ENCODE assay signal across 13 cellular contexts in genomic region chr11:102448869-102449224, GRCh38. TPM values are rescaled to one million over a fixed set of nuclear protein-coding genes. Genes with fewer than 3 reads are reported as not detected.
DNase-seq lines count a peak whose midpoint lies in the region; ATAC-seq and TF ChIP-seq lines count a peak whose summit lies in the region.
"Had no signal": no experiment of that assay in that cellular context is flagged by ENCODE, and none has a peak within 500 bp of the region (broad histone marks: within the 10 kb centered on the region; RNA-seq: fewer than 3 reads in every experiment).

No MANE protein-coding gene starts in this region.

- H4K8ac ChIP-seq in mesenchymal stem cell (ENCODE audit: low read length): no peak overlapping the region

- TF ChIP-seq CTCF in Loucy (conservative IDR thresholded peaks at IDR 0.05; ENCODE audit: low read length): no peak

- DNase-seq in CD4-positive, CD25-positive, alpha-beta regulatory T cell: no peak
- DNase-seq in activated CD4-positive, alpha-beta memory T cell treated with anti-CD3 and anti-CD28 coated beads, Interleukin-2, amount 10 ng/mL, durations not matched to agents 7 days and 5 days: no peak
- no peak for DNase-seq in mesenchymal stem cell
- no peak for DNase-seq in stimulated activated CD4-positive, alpha-beta T cell treated with anti-CD3 and anti-CD28 coated beads, Interleukin-15, amount 100 ng/mL, for 24 hours
- no peak for DNase-seq in stimulated activated CD4-positive, alpha-beta T cell treated with anti-CD3 and anti-CD28 coated beads, Interleukin-12 subunit alpha, Interleukin-12 subunit beta, amount 100 ng/mL, for 4 hours
- DNase-seq: activated CD4-positive, alpha-beta T cell treated with anti-CD3 and anti-CD28 coated beads for 1 hour; foreskin keratinocyte; NCI-H510A treated with DMSO at 0.1 percent for 48 hours had no signal

- WGBS in mesenchymal stem cell: 41% methylated on average over 2 of the region's 2 CpGs

- peaks cover 44% of the 10 kb centered on the region for H3K36me3 Mint-ChIP-seq in CD4-positive, CD25-positive, alpha-beta regulatory T cell
- H3K36me3 Mint-ChIP-seq in activated CD4-positive, alpha-beta memory T cell treated with anti-CD3 and anti-CD28 coated beads, Interleukin-2, amount 10 ng/mL, durations not matched to agents 7 days and 5 days (ENCODE audit: low read depth): peaks cover 78% of the 10 kb centered on the region

- peak overlapping the region; percentile 81 to 98 (median 90) for H3K27ac Mint-ChIP-seq in CD4-positive, CD25-positive, alpha-beta regulatory T cell
- peak overlapping the region; percentile 74 for H3K27ac Mint-ChIP-seq in activated CD4-positive, alpha-beta memory T cell treated with anti-CD3 and anti-CD28 coated beads, Interleukin-2, amount 10 ng/mL, durations not matched to agents 7 days and 5 days

- H3K36me3 ChIP-seq in CD4-positive, CD25-positive, alpha-beta regulatory T cell (ENCODE audit: control insufficient read depth, insufficient read depth, low read length): peaks cover 41% of the 10 kb centered on the region
- peaks cover 47% of the 10 kb centered on the region for H3K36me3 ChIP-seq in Loucy (ENCODE audit: insufficient read depth, low read length)
- H3K36me3 ChIP-seq in mesenchymal stem cell (ENCODE audit: control insufficient read depth in 1 of 2, insufficient read depth in 2 of 2, low read depth in 1 of 2, low read length in 2 of 2): peaks cover 4 to 6% of the 10 kb centered on the region in 2 experiments

- H4K91ac ChIP-seq in mesenchymal stem cell (ENCODE audit: low read length): no peak overlapping the region

- H2BK12ac ChIP-seq in mesenchymal stem cell (ENCODE audit: low read length in 2 of 2): no peak overlapping the region

- H3K4me3 ChIP-seq in CD4-positive, CD25-positive, alpha-beta regulatory T cell (ENCODE audit: low read depth, low read length): peak overlapping the region; percentile 90
- peak overlapping the region; percentile 96 for H3K4me3 ChIP-seq in Loucy (ENCODE audit: low read length, poor library complexity, severe bottlenecking)
- no peak overlapping the region for H3K4me3 ChIP-seq in mesenchymal stem cell (ENCODE audit: insufficient read depth in 1 of 2, low read depth in 1 of 2, low read length in 2 of 2)
- H3K4me3 ChIP-seq: cardiac muscle cell had no signal

- no peaks in the 10 kb centered on the region for H3K9me3 ChIP-seq in CD4-positive, CD25-positive, alpha-beta regulatory T cell (ENCODE audit: control insufficient read depth in 2 of 2, low read length in 2 of 2)
- H3K9me3 ChIP-seq in Loucy (ENCODE audit: insufficient read depth, low read depth, low read length): no peaks in the 10 kb centered on the region
- no peaks in the 10 kb centered on the region for H3K9me3 ChIP-seq in mesenchymal stem cell (ENCODE audit: control insufficient read depth, low read length)

- no peak overlapping the region for H2BK5ac ChIP-seq in mesenchymal stem cell (ENCODE audit: low read depth, low read length, poor library complexity, severe bottlenecking)

- no peak overlapping the region for H2BK15ac ChIP-seq in mesenchymal stem cell (ENCODE audit: low read depth, poor library complexity, severe bottlenecking)

- H3K4me2 ChIP-seq in Loucy (ENCODE audit: low read depth, low read length, poor library complexity, severe bottlenecking): peak overlapping the region; percentile 96
- H3K4me2 ChIP-seq in mesenchymal stem cell (ENCODE audit: low read length, poor library complexity, severe bottlenecking): no peak overlapping the region

- no peak overlapping the region for H2BK120ac ChIP-seq in mesenchymal stem cell (ENCODE audit: low read depth, low read length)

- peaks cover 92% of the 10 kb centered on the region for H3K79me2 ChIP-seq in Loucy (ENCODE audit: insufficient read depth, low read length)

- ATAC-seq in CD4-positive, CD25-positive, alpha-beta regulatory T cell (ENCODE audit: low read depth in 2 of 2): no peak
- no peak for ATAC-seq in GM18907 (IDR thresholded peaks at IDR 0.05; ENCODE audit: unreplicated experiment)
- ATAC-seq in GM18505 (IDR thresholded peaks at IDR 0.05; ENCODE audit: unreplicated experiment): no peak
- ATAC-seq: foreskin keratinocyte had no signal

- POLR2A ChIA-PET in activated CD4-positive, alpha-beta memory T cell treated with anti-CD3 and anti-CD28 coated beads, Interleukin-2, amount 10 ng/mL, durations not matched to agents 7 days and 5 days (lab: Charles Lee): interaction anchor here (1.2 kb wide), 1 partner anchor 19 kb away, joined by 3 read pairs; no protein-coding TSS in a partner anchor

- no peak overlapping the region for H3K18ac ChIP-seq in mesenchymal stem cell (ENCODE audit: low read depth in 1 of 2, low read length in 2 of 2)

- H4K20me1 ChIP-seq in Loucy (ENCODE audit: insufficient read depth, low read length, poor library complexity, severe bottlenecking): peaks cover 73% of the 10 kb centered on the region

- no peaks in the 10 kb centered on the region for H3K27me3 Mint-ChIP-seq in CD4-positive, CD25-positive, alpha-beta regulatory T cell
- H3K27me3 Mint-ChIP-seq in activated CD4-positive, alpha-beta memory T cell treated with anti-CD3 and anti-CD28 coated beads, Interleukin-2, amount 10 ng/mL, durations not matched to agents 7 days and 5 days: no peaks in the 10 kb centered on the region
- H3K27me3 Mint-ChIP-seq: type B pancreatic cell had no signal

- H3K9me2 ChIP-seq in Loucy (replicated peaks; ENCODE audit: low read depth, low read length): no peaks in the 10 kb centered on the region

- CTCF ChIA-PET in activated CD4-positive, alpha-beta memory T cell treated with anti-CD3 and anti-CD28 coated beads, Interleukin-2, amount 10 ng/mL, durations not matched to agents 7 days and 5 days (lab: Charles Lee): interaction anchor here (0.9 kb wide), 1 partner anchor 59 kb away, joined by 3 read pairs; no protein-coding TSS in a partner anchor

- peaks cover 61% of the 10 kb centered on the region for H3K4me1 ChIP-seq in CD4-positive, CD25-positive, alpha-beta regulatory T cell (ENCODE audit: control insufficient read depth, insufficient read depth, low read length, poor library complexity, severe bottlenecking)
- H3K4me1 ChIP-seq in Loucy (ENCODE audit: insufficient read depth, low read length, poor library complexity, severe bottlenecking): peaks cover 66% of the 10 kb centered on the region
- peaks cover 2% of the 10 kb centered on the region for H3K4me1 ChIP-seq in mesenchymal stem cell (ENCODE audit: control insufficient read depth, insufficient read depth, low read depth, low read length)

- H3K27ac ChIP-seq in CD4-positive, CD25-positive, alpha-beta regulatory T cell (ENCODE audit: insufficient read depth, low read length, poor library complexity, severe bottlenecking): peak overlapping the region; percentile 53
- no peak overlapping the region for H3K27ac ChIP-seq in mesenchymal stem cell (ENCODE audit: low read length, poor library complexity, severe bottlenecking)
- H3K27ac ChIP-seq: cardiac muscle cell, foreskin keratinocyte had no signal

- H3K27me3 ChIP-seq in CD4-positive, CD25-positive, alpha-beta regulatory T cell (ENCODE audit: control insufficient read depth, insufficient read depth, low read length): no peaks in the 10 kb centered on the region
- peaks cover 8% of the 10 kb centered on the region for H3K27me3 ChIP-seq in Loucy (ENCODE audit: insufficient read depth, low read length, poor library complexity, severe bottlenecking)
- H3K27me3 ChIP-seq in mesenchymal stem cell (ENCODE audit: control insufficient read depth in 1 of 2, insufficient read depth in 1 of 2, low read length in 2 of 2): no peaks in the 10 kb centered on the region
- H3K27me3 ChIP-seq: cardiac muscle cell, foreskin keratinocyte had no signal

- H3K4me3 Mint-ChIP-seq in CD4-positive, CD25-positive, alpha-beta regulatory T cell: peak overlapping the region; percentile 93 to 99 (median 98)
- peak overlapping the region; percentile 21 for H3K4me3 Mint-ChIP-seq in activated CD4-positive, alpha-beta memory T cell treated with anti-CD3 and anti-CD28 coated beads, Interleukin-2, amount 10 ng/mL, durations not matched to agents 7 days and 5 days

- peaks cover 50 to 76% (median 68%) of the 10 kb centered on the region in 4 donors for H3K4me1 Mint-ChIP-seq in CD4-positive, CD25-positive, alpha-beta regulatory T cell
- peaks cover 77% of the 10 kb centered on the region for H3K4me1 Mint-ChIP-seq in activated CD4-positive, alpha-beta memory T cell treated with anti-CD3 and anti-CD28 coated beads, Interleukin-2, amount 10 ng/mL, durations not matched to agents 7 days and 5 days

- H3K9ac ChIP-seq in Loucy (ENCODE audit: low read depth, low read length, poor library complexity, severe bottlenecking) (peak overlapping the region; percentile 98), mesenchymal stem cell (ENCODE audit: low read length) (no peak overlapping the region)

- H3K79me1 ChIP-seq in mesenchymal stem cell (replicated peaks; ENCODE audit: low read length, poor library complexity, severe bottlenecking): peaks cover 4% of the 10 kb centered on the region

- H3K14ac ChIP-seq in mesenchymal stem cell (ENCODE audit: low read length in 2 of 2): peak overlapping the region in 1 of 2 experiments; percentile 25

- peaks cover 5% of the 10 kb centered on the region for H3F3A ChIP-seq in Loucy (ENCODE audit: low read depth)

- no peak for TF ChIP-seq POLR2A in GM18505 (IDR thresholded peaks at IDR 0.05; ENCODE audit: borderline replicate concordance, extremely low read depth, insufficient read depth, insufficient read length)

- H2AFZ ChIP-seq in Loucy (ENCODE audit: low read length): no peak overlapping the region
- H2AFZ ChIP-seq in mesenchymal stem cell (ENCODE audit: low read depth, low read length): no peak overlapping the region

- H3K9me3 Mint-ChIP-seq in CD4-positive, CD25-positive, alpha-beta regulatory T cell: peaks cover 0 to 5% (median 0%) of the 10 kb centered on the region in 7 donors
- H3K9me3 Mint-ChIP-seq in activated CD4-positive, alpha-beta memory T cell treated with anti-CD3 and anti-CD28 coated beads, Interleukin-2, amount 10 ng/mL, durations not matched to agents 7 days and 5 days: peaks cover 13% of the 10 kb centered on the region
- H3K9me3 Mint-ChIP-seq: type B pancreatic cell had no signal

- H2AK5ac ChIP-seq in mesenchymal stem cell (ENCODE audit: low read length, severe bottlenecking): peak overlapping the region; percentile 90

- no peak overlapping the region for H3K4ac ChIP-seq in mesenchymal stem cell (ENCODE audit: low read depth in 1 of 2, low read length in 2 of 2)

- H3K23ac ChIP-seq in mesenchymal stem cell (ENCODE audit: low read length in 2 of 2): no peak overlapping the region

RNA-seq across cellular contexts. Expression of gene TMEM123, which starts 3.7 kb away (rescaled TPM):
- 330 TPM for total RNA-seq in CD4-positive, CD25-positive, alpha-beta regulatory T cell
- 100 to 1,000 TPM; 583 to 771 (median 683) TPM for polyA plus RNA-seq in CD4-positive, CD25-positive, alpha-beta regulatory T cell
- total RNA-seq in activated CD4-positive, alpha-beta memory T cell treated with anti-CD3 and anti-CD28 coated beads, Interleukin-2, amount 10 ng/mL, durations not matched to agents 7 days and 5 days: 100 to 1,000 TPM; 331 to 343 TPM
- 88.9 TPM for polyA plus RNA-seq in mesenchymal stem cell (2013, experiment 1 of 2)
- 102 TPM for polyA plus RNA-seq in mesenchymal stem cell (2013, experiment 2 of 2)

Comparison
In these comparisons a context has a peak if more than half of its experiments do, and no peak if none do; other contexts are left out.
1. H3K4me3 ChIP-seq: peak in CD4-positive, CD25-positive, alpha-beta regulatory T cell (single experiment) and Loucy (single experiment); none in mesenchymal stem cell (0 of 2).